ENCODE assay signal across 9 cellular contexts in genomic region chr10:73586583-73586984, GRCh38. TPM values are rescaled to one million over a fixed set of nuclear protein-coding genes. Genes with fewer than 3 reads are reported as not detected.
DNase-seq lines count a peak whose midpoint lies in the region; ATAC-seq and TF ChIP-seq lines count a peak whose summit lies in the region.
"Had no signal": no experiment of that assay in that cellular context is flagged by ENCODE, and none has a peak within 500 bp of the region (broad histone marks: within the 10 kb centered on the region; RNA-seq: fewer than 3 reads in every experiment).

No MANE protein-coding gene starts in this region.

- no peak overlapping the region for H3K4me3 ChIP-seq in BJ (ENCODE audit: low read depth, low read length)
- H3K4me3 ChIP-seq in Peyer's patch = no peak overlapping the region
- no peak overlapping the region for H3K4me3 ChIP-seq in fibroblast of lung (replicated peaks in 1 of 4; ENCODE audit: control extremely low read depth in 1 of 4, insufficient read depth in 1 of 4, low read depth in 3 of 4, low read length in 4 of 4)
- H3K4me3 ChIP-seq in parathyroid adenoma (ENCODE audit: low read depth, low read length) = no peak overlapping the region

- H2AFZ ChIP-seq in fibroblast of lung (ENCODE audit: low read length) (no peak overlapping the region), parathyroid adenoma (no peak overlapping the region)

- TF ChIP-seq POLR2A in Peyer's patch (IDR thresholded peaks at IDR 0.05) = no peak

- H3K4me2 ChIP-seq in fibroblast of lung (ENCODE audit: extremely low read depth, insufficient read depth, low read length) (peak overlapping the region; percentile 33), parathyroid adenoma (ENCODE audit: low read length) (peak overlapping the region; percentile 25)

- H3K79me2 ChIP-seq in fibroblast of lung (ENCODE audit: control insufficient read depth, insufficient read depth, low read length) (no peaks in the 10 kb centered on the region), parathyroid adenoma (peaks cover 9% of the 10 kb centered on the region)

- no peaks in the 10 kb centered on the region for H4K20me1 ChIP-seq in fibroblast of lung (ENCODE audit: control insufficient read depth, extremely low read depth, insufficient read depth, low read length)

- CTCF ChIA-PET in BJ (lab: Yijun Ruan, JAX) = interaction anchor here (1.2 kb wide), 1 partner anchor 57 kb away, joined by 3 read pairs; no protein-coding TSS in a partner anchor

- H3K4me1 ChIP-seq in Peyer's patch = peaks cover 0 to 38% (median 0%) of the 10 kb centered on the region in 4 donors
- H3K4me1 ChIP-seq in fibroblast of lung (ENCODE audit: control insufficient read depth, extremely low read depth, insufficient read depth, low read length) = peaks cover 4% of the 10 kb centered on the region
- H3K4me1 ChIP-seq in parathyroid adenoma = peaks cover 8% of the 10 kb centered on the region

- H3K9me3 ChIP-seq in Peyer's patch (no peaks in the 10 kb centered on the region), fibroblast of lung (ENCODE audit: control insufficient read depth, insufficient read depth, low read depth, low read length) (no peaks in the 10 kb centered on the region), parathyroid adenoma (ENCODE audit: control insufficient read depth, low read length) (no peaks in the 10 kb centered on the region)

- ATAC-seq in GM21390 (IDR thresholded peaks at IDR 0.05; ENCODE audit: unreplicated experiment) = no peak
- ATAC-seq in GM19397 (IDR thresholded peaks at IDR 0.05; ENCODE audit: unreplicated experiment) = no peak
- ATAC-seq: T-cell had no signal

- peak; percentile 89 for DNase-seq in BJ (ENCODE audit: low read depth)
- peak in 1 of 3 donors; percentile 71 for DNase-seq in Peyer's patch
- peak; percentile 86 to 91 for DNase-seq in fibroblast of lung (ENCODE audit: low read depth in 2 of 2)
- no peak for DNase-seq in HPDE6-E6E7 (ENCODE audit: extremely low spot score)
- DNase-seq in NCI-H526 (lab: John Stamatoyannopoulos, UW) = no peak
- DNase-seq: T-cell had no signal

- no peak overlapping the region for H3K9ac ChIP-seq in fibroblast of lung (ENCODE audit: insufficient read depth, low read length)
- H3K9ac ChIP-seq in parathyroid adenoma = no peak overlapping the region

- POLR2A ChIA-PET in BJ (lab: Charles Lee) = interaction anchor here (0.7 kb wide), 1 partner anchor 14 kb away, joined by 3 read pairs; no protein-coding TSS in a partner anchor

- no peaks in the 10 kb centered on the region for H3K27me3 ChIP-seq in BJ (ENCODE audit: control insufficient read depth, insufficient read depth, low read length)
- H3K27me3 ChIP-seq in Peyer's patch = no peaks in the 10 kb centered on the region
- H3K27me3 ChIP-seq in fibroblast of lung (ENCODE audit: control insufficient read depth, insufficient read depth, low read length) = no peaks in the 10 kb centered on the region
- no peaks in the 10 kb centered on the region for H3K27me3 ChIP-seq in parathyroid adenoma (ENCODE audit: control insufficient read depth, insufficient read depth, low read length)

- no peak for TF ChIP-seq CTCF in BJ (IDR thresholded peaks at IDR 0.05; ENCODE audit: insufficient read depth, low read depth, low read length)
- no peak for TF ChIP-seq CTCF in Peyer's patch (IDR thresholded peaks at IDR 0.05)
- no peak for TF ChIP-seq CTCF in fibroblast of lung (conservative IDR thresholded peaks at IDR 0.05 in 1 of 2, IDR thresholded peaks at IDR 0.05 in 1 of 2; ENCODE audit: low read depth in 1 of 2, low read length in 2 of 2)
- TF ChIP-seq CTCF in parathyroid adenoma (IDR thresholded peaks at IDR 0.05) = no peak

- no peaks in the 10 kb centered on the region for H3K36me3 ChIP-seq in BJ (ENCODE audit: control insufficient read depth, insufficient read depth, low read length)
- H3K36me3 ChIP-seq in Peyer's patch = no peaks in the 10 kb centered on the region
- no peaks in the 10 kb centered on the region for H3K36me3 ChIP-seq in fibroblast of lung (ENCODE audit: control insufficient read depth, insufficient read depth, low read length)
- H3K36me3 ChIP-seq in parathyroid adenoma (ENCODE audit: control insufficient read depth, insufficient read depth, low read length) = no peaks in the 10 kb centered on the region

- H3K27ac ChIP-seq in Peyer's patch = peak overlapping the region in 3 of 4 donors; percentile 53 to 78 (median 71)
- H3K27ac ChIP-seq in fibroblast of lung (ENCODE audit: insufficient read depth, low read length) = no peak overlapping the region
- H3K27ac ChIP-seq in parathyroid adenoma = no peak overlapping the region

RNA-seq across cellular contexts. Expression of gene USP54, which starts 4.6 kb away (rescaled TPM):
- polyA plus RNA-seq in BJ (2011; rRNA removed) = 13.7 and 13.9 TPM in 2 replicates
- 14.9 and 17.2 TPM in 2 replicates for polyA minus RNA-seq in BJ (2011; rRNA and poly(A)+ RNA removed)
- 10 to 100 TPM; 41.0 to 65.1 (median 50.5) TPM for total RNA-seq in Peyer's patch
- 6.4 and 9.9 TPM in 2 replicates for total RNA-seq in fibroblast of lung
- 7.8 and 9.5 TPM in 2 replicates for polyA plus RNA-seq in fibroblast of lung
- 3.2 and 4.1 TPM in 2 replicates for polyA plus RNA-seq in fibroblast of lung (2012)
- polyA minus RNA-seq in fibroblast of lung (ENCODE audit: low replicate concordance) = 12.2 and 15.1 TPM in 2 replicates

RNA-seq across cellular contexts. Expression of gene MYOZ1, which starts 54.7 kb away (rescaled TPM):
- polyA plus RNA-seq in BJ (2011; rRNA removed) (8.3 and 9.6 TPM in 2 replicates), fibroblast of lung (0.12 TPM in 1 of 2 replicates, not detected in the other)
- 3.2 and 4.5 TPM in 2 replicates for polyA minus RNA-seq in BJ (2011; rRNA and poly(A)+ RNA removed)
- total RNA-seq in Peyer's patch (not detected), fibroblast of lung (0.17 and 0.51 TPM in 2 replicates)
- polyA plus RNA-seq in fibroblast of lung (2012) = 0.16 TPM in 1 of 2 replicates, not detected in the other
- not detected in 2 replicates for polyA minus RNA-seq in fibroblast of lung (ENCODE audit: low replicate concordance)
- total RNA-seq: T-cell had no signal

Comparison
In these comparisons a context has a peak if more than half of its experiments do, and no peak if none do; other contexts are left out.
1. DNase-seq: peak in BJ (single experiment) and fibroblast of lung (2 of 2); none in HPDE6-E6E7 (single experiment) and NCI-H526 (0 of 2).
2. H3K27ac ChIP-seq: peak in Peyer's patch (3 of 4); none in fibroblast of lung (single experiment) and parathyroid adenoma (single experiment).